9 cellular contexts compared by ENCODE assay signal in genomic region chr2:15942711-15943345, GRCh38. TPM values are rescaled to one million over a fixed set of nuclear protein-coding genes. Genes with fewer than 3 reads are reported as not detected.
DNase-seq lines count a peak whose midpoint lies in the region; ATAC-seq, FAIRE-seq and TF ChIP-seq lines count a peak whose summit lies in the region.
"Had no signal": no experiment of that assay in that cellular context is flagged by ENCODE, and none has a peak within 500 bp of the region (broad histone marks: within the 10 kb centered on the region; RNA-seq: fewer than 3 reads in every experiment).

No MANE protein-coding gene starts in this region.

- peaks cover 35% of the 10 kb centered on the region for H3K27me3 ChIP-seq in astrocyte (ENCODE audit: insufficient read depth, low read length)
- peaks cover 12% of the 10 kb centered on the region for H3K27me3 ChIP-seq in muscle layer of duodenum (ENCODE audit: low read depth, low read length)
- H3K27me3 ChIP-seq in thoracic aorta (replicated peaks; ENCODE audit: insufficient read depth): peaks cover 11% of the 10 kb centered on the region

- FAIRE-seq in astrocyte (lab: Jason Lieb, UNC): no peak

- no peaks in the 10 kb centered on the region for H3K9me3 Mint-ChIP-seq in activated CD8-positive, alpha-beta memory T cell treated with anti-CD3 and anti-CD28 coated beads, Interleukin-2, amount 10 ng/mL, durations not matched to agents 7 days and 5 days (ENCODE audit: low read depth)
- no peaks in the 10 kb centered on the region for H3K9me3 Mint-ChIP-seq in astrocyte (ENCODE audit: unreplicated experiment)
- H3K9me3 Mint-ChIP-seq: activated naive CD4-positive, alpha-beta T cell treated with anti-CD3 and anti-CD28 coated beads, Interleukin-2, amount 10 ng/mL, durations not matched to agents 7 days and 5 days had no signal

- H3K9ac ChIP-seq in astrocyte (ENCODE audit: low read length): no peak overlapping the region

- H3K9me3 ChIP-seq in astrocyte (ENCODE audit: insufficient read depth, low read depth, low read length) (no peaks in the 10 kb centered on the region), muscle layer of duodenum (ENCODE audit: control insufficient read depth in 1 of 2, low read length in 2 of 2) (no peaks in the 10 kb centered on the region), thoracic aorta (no peaks in the 10 kb centered on the region)

- TF ChIP-seq CTCF in astrocyte (IDR thresholded peaks at IDR 0.05; ENCODE audit: insufficient read depth, low read depth, low read length) (no peak), thoracic aorta (IDR thresholded peaks at IDR 0.05) (no peak)

- H3K27me3 Mint-ChIP-seq in activated CD8-positive, alpha-beta memory T cell treated with anti-CD3 and anti-CD28 coated beads, Interleukin-2, amount 10 ng/mL, durations not matched to agents 7 days and 5 days: peaks cover 61% of the 10 kb centered on the region
- peaks cover 14% of the 10 kb centered on the region for H3K27me3 Mint-ChIP-seq in astrocyte (ENCODE audit: low read depth, unreplicated experiment)

- no peak overlapping the region for H3K4me3 Mint-ChIP-seq in activated CD8-positive, alpha-beta memory T cell treated with anti-CD3 and anti-CD28 coated beads, Interleukin-2, amount 10 ng/mL, durations not matched to agents 7 days and 5 days
- H3K4me3 Mint-ChIP-seq in astrocyte (ENCODE audit: unreplicated experiment): peak overlapping the region; percentile 75
- H3K4me3 Mint-ChIP-seq: activated naive CD4-positive, alpha-beta T cell treated with anti-CD3 and anti-CD28 coated beads, Interleukin-2, amount 10 ng/mL, durations not matched to agents 7 days and 5 days had no signal

- ATAC-seq in activated CD8-positive, alpha-beta memory T cell treated with anti-CD3 and anti-CD28 coated beads, Interleukin-2, amount 10 ng/mL, durations not matched to agents 7 days and 5 days: no peak
- no peak for ATAC-seq in thoracic aorta (ENCODE audit: insufficient number of reproducible peaks, low FRiP score, low read depth)
- no peak for ATAC-seq in HG02798 (IDR thresholded peaks at IDR 0.05; ENCODE audit: poor library complexity, unreplicated experiment)
- no peak for ATAC-seq in HG02678 (IDR thresholded peaks at IDR 0.05; ENCODE audit: unreplicated experiment)

- no peak overlapping the region for H3K4me3 ChIP-seq in astrocyte (ENCODE audit: insufficient read depth, low read depth, low read length)
- H3K4me3 ChIP-seq in muscle layer of duodenum (ENCODE audit: low read depth in 1 of 2, low read length in 2 of 2): peak overlapping the region; percentile 33 to 43
- peak overlapping the region; percentile 45 for H3K4me3 ChIP-seq in thoracic aorta

- H3K36me3 ChIP-seq in astrocyte (ENCODE audit: insufficient read depth, low read length): no peaks in the 10 kb centered on the region
- no peaks in the 10 kb centered on the region for H3K36me3 ChIP-seq in muscle layer of duodenum (ENCODE audit: control insufficient read depth in 1 of 2, insufficient read depth in 2 of 2, low read length in 2 of 2)
- no peaks in the 10 kb centered on the region for H3K36me3 ChIP-seq in thoracic aorta

- no peaks in the 10 kb centered on the region for H3K79me2 ChIP-seq in astrocyte (ENCODE audit: insufficient read depth, low read length)

- CTCF ChIA-PET in activated CD8-positive, alpha-beta memory T cell treated with anti-CD3 and anti-CD28 coated beads, Interleukin-2, amount 10 ng/mL, durations not matched to agents 7 days and 5 days (lab: Charles Lee): no interaction called here

- no peaks in the 10 kb centered on the region for H3K36me3 Mint-ChIP-seq in activated CD8-positive, alpha-beta memory T cell treated with anti-CD3 and anti-CD28 coated beads, Interleukin-2, amount 10 ng/mL, durations not matched to agents 7 days and 5 days
- no peaks in the 10 kb centered on the region for H3K36me3 Mint-ChIP-seq in astrocyte (ENCODE audit: low read depth, unreplicated experiment)
- H3K36me3 Mint-ChIP-seq: activated naive CD4-positive, alpha-beta T cell treated with anti-CD3 and anti-CD28 coated beads, Interleukin-2, amount 10 ng/mL, durations not matched to agents 7 days and 5 days had no signal

- no peak overlapping the region for H3K27ac Mint-ChIP-seq in activated CD8-positive, alpha-beta memory T cell treated with anti-CD3 and anti-CD28 coated beads, Interleukin-2, amount 10 ng/mL, durations not matched to agents 7 days and 5 days
- no peak overlapping the region for H3K27ac Mint-ChIP-seq in astrocyte (ENCODE audit: unreplicated experiment)
- H3K27ac Mint-ChIP-seq: activated naive CD4-positive, alpha-beta T cell treated with anti-CD3 and anti-CD28 coated beads, Interleukin-2, amount 10 ng/mL, durations not matched to agents 7 days and 5 days had no signal

- H2AFZ ChIP-seq in astrocyte (ENCODE audit: low read depth, low read length): no peak overlapping the region

- H3K27ac ChIP-seq in astrocyte (ENCODE audit: low read depth, low read length): no peak overlapping the region
- no peak overlapping the region for H3K27ac ChIP-seq in muscle layer of duodenum (ENCODE audit: low read length)
- H3K27ac ChIP-seq in thoracic aorta: no peak overlapping the region

- DNase-seq in activated CD8-positive, alpha-beta memory T cell treated with anti-CD3 and anti-CD28 coated beads for 24 hours: peak; percentile 57
- no peak for DNase-seq in activated CD8-positive, alpha-beta memory T cell treated with anti-CD3 and anti-CD28 coated beads, Interleukin-2, amount 10 ng/mL, durations not matched to agents 7 days and 5 days
- no peak for DNase-seq in astrocyte (ENCODE audit: low read depth)
- no peak for DNase-seq in thoracic aorta (ENCODE audit: low spot score)
- no peak for DNase-seq in globus pallidus (ENCODE audit: low spot score)
- DNase-seq: activated naive CD4-positive, alpha-beta T cell treated with anti-CD3 and anti-CD28 coated beads, Interleukin-2, amount 10 ng/mL, durations not matched to agents 7 days and 5 days had no signal

- no peaks in the 10 kb centered on the region for H3K4me1 ChIP-seq in astrocyte (ENCODE audit: insufficient read depth, low read length)
- peaks cover 8 to 35% of the 10 kb centered on the region in 2 donors for H3K4me1 ChIP-seq in muscle layer of duodenum (ENCODE audit: control insufficient read depth in 1 of 2, insufficient read depth in 2 of 2, low read length in 2 of 2)
- H3K4me1 ChIP-seq in thoracic aorta (ENCODE audit: control insufficient read depth in 1 of 2, low read depth in 2 of 2): peaks cover 14 to 30% of the 10 kb centered on the region in 2 donors

- H4K20me1 ChIP-seq in astrocyte (ENCODE audit: insufficient read depth, low read length): no peaks in the 10 kb centered on the region

- H3K4me2 ChIP-seq in astrocyte (ENCODE audit: low read length): peak overlapping the region; percentile 81

- no peaks in the 10 kb centered on the region for H3K4me1 Mint-ChIP-seq in activated CD8-positive, alpha-beta memory T cell treated with anti-CD3 and anti-CD28 coated beads, Interleukin-2, amount 10 ng/mL, durations not matched to agents 7 days and 5 days
- H3K4me1 Mint-ChIP-seq in astrocyte (ENCODE audit: low read depth, unreplicated experiment): no peaks in the 10 kb centered on the region

RNA-seq across cellular contexts. Expression of gene MYCN, which starts 2.5 kb away (rescaled TPM):
- not detected for total RNA-seq in activated CD8-positive, alpha-beta memory T cell treated with anti-CD3 and anti-CD28 coated beads, Interleukin-2, amount 10 ng/mL, durations not matched to agents 7 days and 5 days
- total RNA-seq in astrocyte (2.1 and 2.6 TPM in 2 replicates), thoracic aorta (under 1 TPM; 0.21 to 0.81 TPM)
